In the genomic region with DNA sequence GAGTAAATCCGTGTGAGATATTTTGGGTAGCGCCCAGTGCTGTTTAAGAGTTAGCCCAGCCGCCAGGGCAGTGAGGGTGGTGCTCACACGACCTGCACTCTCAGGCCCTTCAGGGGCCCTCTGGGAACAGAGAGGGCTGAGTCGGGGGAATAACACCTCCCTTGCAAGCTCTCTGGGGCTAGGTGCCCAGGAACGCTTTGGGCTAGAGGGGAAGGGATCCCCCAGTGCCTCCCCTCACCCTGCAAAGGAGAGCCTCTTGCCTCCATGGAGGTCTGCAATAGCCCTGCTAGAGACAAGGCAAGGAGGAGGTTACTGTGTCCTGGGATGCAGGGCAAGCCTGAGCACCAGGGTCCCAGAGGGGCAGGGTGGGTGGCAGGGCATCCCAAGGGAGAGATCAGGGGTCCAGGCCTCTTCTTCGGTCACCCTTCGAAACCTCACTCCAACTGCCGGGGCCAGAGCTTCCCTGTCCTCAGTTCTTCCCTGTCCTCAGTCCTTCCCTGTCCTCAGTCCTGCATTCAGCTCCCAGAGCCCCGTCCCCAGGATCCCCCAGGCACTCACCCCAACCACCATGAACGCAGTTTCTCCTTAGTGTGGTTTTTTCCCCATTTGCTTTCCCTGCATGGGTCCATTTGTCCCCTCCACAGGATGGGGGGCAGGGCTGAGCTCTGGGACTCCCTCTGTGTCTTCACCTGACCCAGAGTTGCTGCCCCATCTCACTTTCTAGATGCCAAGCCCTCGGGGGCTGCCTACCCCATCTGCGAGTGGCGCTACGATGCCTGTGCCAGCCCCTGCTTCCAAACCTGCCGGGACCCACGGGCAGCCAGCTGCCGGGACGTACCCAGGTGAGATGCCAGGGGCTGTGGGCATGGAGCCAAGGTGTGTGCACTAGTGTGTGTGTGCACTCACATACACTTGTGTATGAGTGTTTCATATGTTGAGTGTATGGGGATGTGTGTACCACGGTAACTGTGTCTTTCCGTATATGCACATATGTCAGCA, we compare ENCODE assay signal across 24 cellular contexts.
DNase-seq lines count a peak whose midpoint lies in the region; ATAC-seq and TF ChIP-seq lines count a peak whose summit lies in the region.
"Had no signal": no experiment of that assay in that cellular context is flagged by ENCODE, and none has a peak within 500 bp of the region (broad histone marks: within the 10 kb centered on the region; RNA-seq: fewer than 3 reads in every experiment).

No MANE protein-coding gene starts in this region.

- TF ChIP-seq EP300 in esophagus muscularis mucosa (IDR thresholded peaks at IDR 0.05) = no peak

- H3K27ac Mint-ChIP-seq in activated CD4-positive, alpha-beta T cell treated with anti-CD3 and anti-CD28 coated beads, Interleukin-2, amount 10 ng/mL, durations not matched to agents 24 days and 14 days = no peak overlapping the region
- H3K27ac Mint-ChIP-seq: CD8-positive, alpha-beta memory T cell; H9; HFFc6 had no signal

- H2AFZ ChIP-seq in osteoblast (ENCODE audit: low read length) = no peak overlapping the region

- TF ChIP-seq POLR2A in esophagus muscularis mucosa (IDR thresholded peaks at IDR 0.05; ENCODE audit: low read depth) = no peak

- peak overlapping the region; percentile 38; the same call in 1 of the 2 replicates for H3K9ac ChIP-seq in BLaER1

- H3K27ac ChIP-seq in BLaER1 = peak overlapping the region; percentile 48; the same call in 1 of the 2 replicates
- H3K27ac ChIP-seq in esophagus muscularis mucosa (replicated peaks in 1 of 4) = no peak overlapping the region
- no peak overlapping the region for H3K27ac ChIP-seq in osteoblast (ENCODE audit: low read depth, low read length)
- H3K27ac ChIP-seq: 22Rv1, C4-2B, Peyer's patch had no signal

- TF ChIP-seq CTCF in esophagus muscularis mucosa (IDR thresholded peaks at IDR 0.05) (no peak), osteoblast (IDR thresholded peaks at IDR 0.05; ENCODE audit: extremely low read depth, low read depth, low read length) (no peak), GM13976 (IDR thresholded peaks at IDR 0.05; ENCODE audit: borderline replicate concordance, control extremely low read depth, extremely low read depth, insufficient read depth, missing control alignments) (no peak)

- intact Hi-C loops in activated CD4-positive, alpha-beta T cell treated with anti-CD3 and anti-CD28 coated beads, Interleukin-2, amount 10 ng/mL, durations not matched to agents 24 days and 14 days (cut with micrococcal nuclease) = no loop called here
- intact Hi-C loops in esophagus muscularis mucosa (cut with DNase I) = no loop called here

- in situ Hi-C loops in GM13976 (cut with MboI; ENCODE audit: low sequenced_read_pairs, unreplicated experiment) = no loop called here

- WGBS in esophagus muscularis mucosa = 86% methylated on average over 9 of the region's 21 CpGs

- no peaks in the 10 kb centered on the region for H3K9me3 Mint-ChIP-seq in activated CD4-positive, alpha-beta T cell treated with anti-CD3 and anti-CD28 coated beads, Interleukin-2, amount 10 ng/mL, durations not matched to agents 24 days and 14 days
- H3K9me3 Mint-ChIP-seq: CD8-positive, alpha-beta memory T cell; H9; HFFc6 had no signal

- no peaks in the 10 kb centered on the region for H4K20me1 ChIP-seq in BLaER1
- H4K20me1 ChIP-seq in osteoblast (ENCODE audit: insufficient read depth, low read length) = no peaks in the 10 kb centered on the region

- H3K4me1 Mint-ChIP-seq in activated CD4-positive, alpha-beta T cell treated with anti-CD3 and anti-CD28 coated beads, Interleukin-2, amount 10 ng/mL, durations not matched to agents 24 days and 14 days = no peaks in the 10 kb centered on the region
- H3K4me1 Mint-ChIP-seq: CD8-positive, alpha-beta memory T cell had no signal

- H3K4me1 ChIP-seq in BLaER1 (peaks cover 82% of the 10 kb centered on the region), esophagus muscularis mucosa (no peaks in the 10 kb centered on the region), osteoblast (ENCODE audit: insufficient read depth, low read length) (no peaks in the 10 kb centered on the region)
- H3K4me1 ChIP-seq: Peyer's patch had no signal

- no peaks in the 10 kb centered on the region for H3K36me3 ChIP-seq in BLaER1
- no peaks in the 10 kb centered on the region for H3K36me3 ChIP-seq in esophagus muscularis mucosa
- no peaks in the 10 kb centered on the region for H3K36me3 ChIP-seq in osteoblast (ENCODE audit: insufficient read depth, low read length)
- H3K36me3 ChIP-seq: Peyer's patch had no signal

- H3K4me3 Mint-ChIP-seq in activated CD4-positive, alpha-beta T cell treated with anti-CD3 and anti-CD28 coated beads, Interleukin-2, amount 10 ng/mL, durations not matched to agents 24 days and 14 days = no peak overlapping the region
- H3K4me3 Mint-ChIP-seq: CD8-positive, alpha-beta memory T cell; H9; HFFc6 had no signal

- DNase-seq in activated CD4-positive, alpha-beta T cell treated with anti-CD3 and anti-CD28 coated beads, Interleukin-2, amount 10 ng/mL, durations not matched to agents 24 days and 14 days = peak; percentile 44
- no peak for DNase-seq in activated CD4-positive, alpha-beta T cell treated with anti-CD3 and anti-CD28 coated beads for 1 hour
- peak; percentile 91 for DNase-seq in esophagus muscularis mucosa (ENCODE audit: extremely low spot score)
- peak; percentile 74 for DNase-seq in osteoblast (ENCODE audit: insufficient read length, low spot score, missing footprints)
- DNase-seq in GM13976 (ENCODE audit: low spot score) = no peak
- DNase-seq: ACHN; Calu3; CD8-positive, alpha-beta memory T cell; GDM1; H9; HFFc6; Kasumi-1; NCI-H1417; NCI-H1694 treated with DMSO at 0.1 percent for 48 hours; NCI-H2081 treated with DMSO at 0.1 percent for 48 hours; NCI-H2171 treated with DMSO at 0.1 percent for 48 hours; NCI-H446; NCI-H526 had no signal

- ATAC-seq in HG03045 (IDR thresholded peaks at IDR 0.05; ENCODE audit: unreplicated experiment) = no peak
- ATAC-seq in GM19395 (IDR thresholded peaks at IDR 0.05; ENCODE audit: unreplicated experiment) = no peak

- H3K9me3 ChIP-seq in BLaER1 (no peaks in the 10 kb centered on the region), esophagus muscularis mucosa (no peaks in the 10 kb centered on the region), osteoblast (ENCODE audit: low read depth, low read length) (no peaks in the 10 kb centered on the region)
- H3K9me3 ChIP-seq: Peyer's patch had no signal

- H3K27me3 ChIP-seq in BLaER1 (no peaks in the 10 kb centered on the region), esophagus muscularis mucosa (peaks cover 0 to 17% (median 0%) of the 10 kb centered on the region in 4 donors), osteoblast (ENCODE audit: insufficient read depth, low read length) (no peaks in the 10 kb centered on the region)
- H3K27me3 ChIP-seq: Peyer's patch had no signal

- H3K4me3 ChIP-seq in BLaER1 (no peak overlapping the region), esophagus muscularis mucosa (no peak overlapping the region), osteoblast (ENCODE audit: insufficient read depth, low read length) (no peak overlapping the region)
- H3K4me3 ChIP-seq: Peyer's patch had no signal

- H3K4me2 ChIP-seq in BLaER1 (peak overlapping the region; percentile 83), osteoblast (ENCODE audit: insufficient read depth, low read length) (no peak overlapping the region)

- H3K79me2 ChIP-seq in osteoblast (ENCODE audit: insufficient read depth, low read length) = no peaks in the 10 kb centered on the region

- H3K27me3 Mint-ChIP-seq in activated CD4-positive, alpha-beta T cell treated with anti-CD3 and anti-CD28 coated beads, Interleukin-2, amount 10 ng/mL, durations not matched to agents 24 days and 14 days = no peaks in the 10 kb centered on the region

- H3K36me3 Mint-ChIP-seq in activated CD4-positive, alpha-beta T cell treated with anti-CD3 and anti-CD28 coated beads, Interleukin-2, amount 10 ng/mL, durations not matched to agents 24 days and 14 days (ENCODE audit: low read depth) = no peaks in the 10 kb centered on the region
- H3K36me3 Mint-ChIP-seq: CD8-positive, alpha-beta memory T cell had no signal

Comparison
In these comparisons a context has a peak if more than half of its experiments do, and no peak if none do; other contexts are left out.
1. DNase-seq: peak in activated CD4-positive, alpha-beta T cell treated with anti-CD3 and anti-CD28 coated beads, Interleukin-2, amount 10 ng/mL, durations not matched to agents 24 days and 14 days (single experiment), esophagus muscularis mucosa (single experiment) and osteoblast (single experiment); none in activated CD4-positive, alpha-beta T cell treated with anti-CD3 and anti-CD28 coated beads for 1 hour (single experiment) and GM13976 (single experiment).